ENCODE assay signal across 11 cellular contexts in the genomic region with DNA sequence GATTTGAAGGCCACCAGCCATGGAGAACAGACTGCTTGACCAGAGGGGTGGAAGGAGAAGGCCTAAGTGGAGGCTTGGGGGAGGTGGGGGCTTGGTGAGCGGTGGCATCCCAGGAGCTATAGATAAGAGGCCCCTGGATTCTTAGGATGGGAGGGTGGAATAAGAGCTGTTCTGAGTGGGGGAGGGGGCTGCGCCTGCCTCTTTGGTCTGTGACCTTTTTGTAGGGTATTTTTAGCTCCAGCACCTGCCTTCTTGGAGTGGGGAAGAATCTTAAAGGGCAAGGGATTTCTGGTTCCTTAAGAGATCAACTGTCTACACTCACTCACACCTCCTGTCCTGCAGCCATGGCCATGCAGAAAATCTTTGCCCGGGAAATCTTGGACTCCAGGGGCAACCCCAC. TPM values are rescaled to one million over a fixed set of nuclear protein-coding genes. Genes with fewer than 3 reads are reported as not detected.
DNase-seq lines count a peak whose midpoint lies in the region; ATAC-seq lines count a peak whose summit lies in the region.
"Had no signal": no experiment of that assay in that cellular context is flagged by ENCODE, and none has a peak within 500 bp of the region (broad histone marks: within the 10 kb centered on the region; RNA-seq: fewer than 3 reads in every experiment).

No MANE protein-coding gene starts in this region.

- H3K4me2 ChIP-seq in skeletal muscle satellite cell (ENCODE audit: low read length), result peak overlapping the region; percentile 92

- H3K9me3 ChIP-seq in right cardiac atrium (ENCODE audit: control insufficient read depth, low read length) (no peaks in the 10 kb centered on the region), skeletal muscle satellite cell (replicated peaks; ENCODE audit: low read length) (no peaks in the 10 kb centered on the region)

- H3K4me3 Mint-ChIP-seq in activated T-cell treated with anti-CD3 and anti-CD28 coated beads, Interleukin-2, amount 50 U/mL, for 4 hours, result peak overlapping the region; percentile 86

- no peak overlapping the region for H3K9ac ChIP-seq in skeletal muscle satellite cell (ENCODE audit: low read depth, low read length)
- H3K9ac ChIP-seq: parathyroid adenoma had no signal

- peaks cover 7% of the 10 kb centered on the region for H3K36me3 Mint-ChIP-seq in activated T-cell treated with anti-CD3 and anti-CD28 coated beads, Interleukin-2, amount 50 U/mL, for 4 hours (ENCODE audit: insufficient read depth)

- no peaks in the 10 kb centered on the region for H3K4me1 ChIP-seq in right cardiac atrium (ENCODE audit: control insufficient read depth, insufficient read depth, low read length)
- peaks cover 40% of the 10 kb centered on the region for H3K4me1 ChIP-seq in skeletal muscle satellite cell (ENCODE audit: control insufficient read depth, insufficient read depth, low read length)

- ATAC-seq in activated T-cell treated with anti-CD3 and anti-CD28 coated beads, Interleukin-2, amount 50 U/mL, for 4 hours, result no peak
- ATAC-seq in right cardiac atrium (no peak), HG03175 (IDR thresholded peaks at IDR 0.05; ENCODE audit: unreplicated experiment) (no peak), GM19467 (IDR thresholded peaks at IDR 0.05; ENCODE audit: unreplicated experiment) (no peak)

- no peaks in the 10 kb centered on the region for H3K27me3 Mint-ChIP-seq in activated T-cell treated with anti-CD3 and anti-CD28 coated beads, Interleukin-2, amount 50 U/mL, for 4 hours (ENCODE audit: low read depth)

- intact Hi-C loops in right cardiac atrium (cut with DNase I), result no loop called here

- peaks cover 20% of the 10 kb centered on the region for H3K4me1 Mint-ChIP-seq in activated T-cell treated with anti-CD3 and anti-CD28 coated beads, Interleukin-2, amount 50 U/mL, for 4 hours (ENCODE audit: low read depth)

- no peak for DNase-seq in activated T-cell treated with anti-CD3 and anti-CD28 coated beads, Interleukin-2, amount 50 U/mL, for 4 hours
- no peak for DNase-seq in activated T-cell treated with anti-CD3 and anti-CD28 coated beads, Interleukin-2, amount 50 U/mL, for 48 hours
- DNase-seq in SHP77 treated with DMSO at 0.1 percent for 48 hours (lab: John Stamatoyannopoulos, UW), result peak; percentile 14
- DNase-seq in right cardiac atrium, result no peak
- no peak for DNase-seq in HuH-7 (ENCODE audit: low spot score)
- DNase-seq: central memory CD4-positive, alpha-beta T cell; GOT3 had no signal

- WGBS in right cardiac atrium, result 58% methylated on average over 3 of the region's 3 CpGs

- H3K36me3 ChIP-seq in skeletal muscle satellite cell (ENCODE audit: insufficient read depth, low read length), result peaks cover 12% of the 10 kb centered on the region

- H3K4me3 ChIP-seq in right cardiac atrium (ENCODE audit: low read length), result peak overlapping the region; percentile 27
- peak overlapping the region; percentile 66 for H3K4me3 ChIP-seq in skeletal muscle satellite cell (ENCODE audit: low read length)

- H3K27me3 ChIP-seq in right cardiac atrium (ENCODE audit: control insufficient read depth, insufficient read depth), result no peaks in the 10 kb centered on the region
- H3K27me3 ChIP-seq in skeletal muscle satellite cell (ENCODE audit: control insufficient read depth, insufficient read depth, low read length), result no peaks in the 10 kb centered on the region

- H3K9me3 Mint-ChIP-seq in activated T-cell treated with anti-CD3 and anti-CD28 coated beads, Interleukin-2, amount 50 U/mL, for 4 hours, result no peaks in the 10 kb centered on the region

- H3K27ac ChIP-seq in right cardiac atrium (ENCODE audit: low read length), result peak overlapping the region; percentile 94
- H3K27ac ChIP-seq: parathyroid adenoma had no signal

RNA-seq across cellular contexts. Expression of a gene that starts 0.6 kb away (rescaled TPM):
- total RNA-seq in activated T-cell treated with anti-CD3 and anti-CD28 coated beads, Interleukin-2, amount 50 U/mL, for 4 hours, result 10 to 100 TPM; 25.8 to 26.9 (median 26.0) TPM
- 100 to 1,000 TPM; 198 to 695 (median 246) TPM for total RNA-seq in right cardiac atrium
- polyA plus RNA-seq in right cardiac atrium, result 455 TPM
- total RNA-seq in skeletal muscle satellite cell (2012; rRNA removed), result 2.5 and 37.8 TPM in 2 replicates

RNA-seq across cellular contexts. Expression of a gene that starts 3.2 kb away (rescaled TPM):
- 1,000 to 10,000 TPM; 1,652 to 1,716 (median 1,674) TPM for total RNA-seq in activated T-cell treated with anti-CD3 and anti-CD28 coated beads, Interleukin-2, amount 50 U/mL, for 4 hours
- 100 to 1,000 TPM; 148 to 229 (median 201) TPM for total RNA-seq in right cardiac atrium
- polyA plus RNA-seq in right cardiac atrium, result 180 TPM
- 636 and 820 TPM in 2 replicates for total RNA-seq in skeletal muscle satellite cell (2012; rRNA removed)

RNA-seq across cellular contexts. Expression of a gene that starts 11.4 kb away (rescaled TPM):
- 100 to 1,000 TPM; 121 to 140 (median 129) TPM for total RNA-seq in activated T-cell treated with anti-CD3 and anti-CD28 coated beads, Interleukin-2, amount 50 U/mL, for 4 hours
- total RNA-seq in right cardiac atrium, result 100 to 1,000 TPM in 1 of 4 donors, 10 to 100 TPM in 3; 76.6 to 108 (median 87.5) TPM
- polyA plus RNA-seq in right cardiac atrium, result 124 TPM
- total RNA-seq in skeletal muscle satellite cell (2012; rRNA removed), result 23.6 and 36.0 TPM in 2 replicates

RNA-seq across cellular contexts. Expression of a gene that starts 11.6 kb away (rescaled TPM):
- 100 to 1,000 TPM in 1 of 3 donors, 10 to 100 TPM in 2; 89.7 to 102 (median 98.1) TPM for total RNA-seq in activated T-cell treated with anti-CD3 and anti-CD28 coated beads, Interleukin-2, amount 50 U/mL, for 4 hours
- 100 to 1,000 TPM; 162 to 230 (median 202) TPM for total RNA-seq in right cardiac atrium
- 200 TPM for polyA plus RNA-seq in right cardiac atrium
- total RNA-seq in skeletal muscle satellite cell (2012; rRNA removed), result 49.2 and 64.9 TPM in 2 replicates

RNA-seq across cellular contexts. Expression of a gene that starts 16.1 kb away (rescaled TPM):
- total RNA-seq in activated T-cell treated with anti-CD3 and anti-CD28 coated beads, Interleukin-2, amount 50 U/mL, for 4 hours, result 10 to 100 TPM; 47.7 to 67.4 (median 56.9) TPM
- total RNA-seq in right cardiac atrium, result 100 to 1,000 TPM; 106 to 133 (median 117) TPM
- 164 TPM for polyA plus RNA-seq in right cardiac atrium
- 24.6 and 29.5 TPM in 2 replicates for total RNA-seq in skeletal muscle satellite cell (2012; rRNA removed)

Comparison
In these comparisons a context has a peak if more than half of its experiments do, and no peak if none do; other contexts are left out.
1. RNA of a gene that starts 0.6 kb away (total RNA-seq): 198 to 695 TPM in right cardiac atrium; 25.8 to 26.9 TPM in activated T-cell treated with anti-CD3 and anti-CD28 coated beads, Interleukin-2, amount 50 U/mL, for 4 hours; every median in the first group is over 4 times any median in the second.
2. RNA of a gene that starts 3.2 kb away (total RNA-seq): 1,652 to 1,716 TPM in activated T-cell treated with anti-CD3 and anti-CD28 coated beads, Interleukin-2, amount 50 U/mL, for 4 hours; 148 to 229 TPM in right cardiac atrium; every median in the first group is over 4 times any median in the second.